13 cellular contexts compared by ENCODE assay signal in genomic region chr22:27886843-27887151, GRCh38. TPM values are rescaled to one million over a fixed set of nuclear protein-coding genes. Genes with fewer than 3 reads are reported as not detected.
DNase-seq lines count a peak whose midpoint lies in the region; ATAC-seq and TF ChIP-seq lines count a peak whose summit lies in the region.
"Had no signal": no experiment of that assay in that cellular context is flagged by ENCODE, and none has a peak within 500 bp of the region (broad histone marks: within the 10 kb centered on the region; RNA-seq: fewer than 3 reads in every experiment).

No MANE protein-coding gene starts in this region.

- no peak overlapping the region for H3K4me3 Mint-ChIP-seq in activated naive CD8-positive, alpha-beta T cell treated with anti-CD3 and anti-CD28 coated beads, Interleukin-2, amount 50 U/mL, for 24 hours
- H3K4me3 Mint-ChIP-seq in activated naive CD8-positive, alpha-beta T cell treated with anti-CD3 and anti-CD28 coated beads for 36 hours = no peak overlapping the region
- H3K4me3 Mint-ChIP-seq in glutamatergic neuron (ENCODE audit: unreplicated experiment) = no peak overlapping the region
- H3K4me3 Mint-ChIP-seq: neural crest cell; stimulated activated naive CD8-positive, alpha-beta T cell treated with anti-CD3 and anti-CD28 coated beads, Interleukin-15, amount 100 ng/mL, for 72 hours had no signal

- H3K4me1 ChIP-seq in thyroid gland = peaks cover 4 to 5% of the 10 kb centered on the region in 2 donors

- H3K27me3 Mint-ChIP-seq in activated naive CD8-positive, alpha-beta T cell treated with anti-CD3 and anti-CD28 coated beads, Interleukin-2, amount 50 U/mL, for 24 hours = no peaks in the 10 kb centered on the region
- no peaks in the 10 kb centered on the region for H3K27me3 Mint-ChIP-seq in activated naive CD8-positive, alpha-beta T cell treated with anti-CD3 and anti-CD28 coated beads for 36 hours
- no peaks in the 10 kb centered on the region for H3K27me3 Mint-ChIP-seq in glutamatergic neuron (ENCODE audit: unreplicated experiment)
- H3K27me3 Mint-ChIP-seq: stimulated activated naive CD8-positive, alpha-beta T cell treated with anti-CD3 and anti-CD28 coated beads, Interleukin-15, amount 100 ng/mL, for 72 hours had no signal

- no peak overlapping the region for H3K4me3 ChIP-seq in thyroid gland (replicated peaks in 1 of 3)
- H3K4me3 ChIP-seq: K562 had no signal

- H3K9me3 Mint-ChIP-seq in activated naive CD8-positive, alpha-beta T cell treated with anti-CD3 and anti-CD28 coated beads, Interleukin-2, amount 50 U/mL, for 24 hours = no peaks in the 10 kb centered on the region
- no peaks in the 10 kb centered on the region for H3K9me3 Mint-ChIP-seq in activated naive CD8-positive, alpha-beta T cell treated with anti-CD3 and anti-CD28 coated beads for 36 hours
- no peaks in the 10 kb centered on the region for H3K9me3 Mint-ChIP-seq in glutamatergic neuron (ENCODE audit: unreplicated experiment)
- H3K9me3 Mint-ChIP-seq: neural crest cell; stimulated activated naive CD8-positive, alpha-beta T cell treated with anti-CD3 and anti-CD28 coated beads, Interleukin-15, amount 100 ng/mL, for 72 hours had no signal

- CTCF ChIA-PET in RWPE1 (lab: Yijun Ruan, JAX) = interaction anchor here (0.5 to 1.3 kb wide), 4 partner anchors 119 to 1492 kb away, joined by 3 to 5 read pairs (median 4); no protein-coding TSS in a partner anchor

- no peak for ATAC-seq in activated naive CD8-positive, alpha-beta T cell treated with anti-CD3 and anti-CD28 coated beads, Interleukin-2, amount 50 U/mL, for 24 hours
- ATAC-seq in HG03442 (IDR thresholded peaks at IDR 0.05; ENCODE audit: unreplicated experiment) = no peak
- ATAC-seq: stimulated activated naive CD8-positive, alpha-beta T cell treated with anti-CD3 and anti-CD28 coated beads, Interleukin-15, amount 100 ng/mL, for 72 hours had no signal

- no peaks in the 10 kb centered on the region for H3K4me1 Mint-ChIP-seq in activated naive CD8-positive, alpha-beta T cell treated with anti-CD3 and anti-CD28 coated beads, Interleukin-2, amount 50 U/mL, for 24 hours
- H3K4me1 Mint-ChIP-seq in activated naive CD8-positive, alpha-beta T cell treated with anti-CD3 and anti-CD28 coated beads for 36 hours = peaks cover 10% of the 10 kb centered on the region
- H3K4me1 Mint-ChIP-seq in glutamatergic neuron (ENCODE audit: low read depth, unreplicated experiment) = peaks cover 12% of the 10 kb centered on the region
- H3K4me1 Mint-ChIP-seq: stimulated activated naive CD8-positive, alpha-beta T cell treated with anti-CD3 and anti-CD28 coated beads, Interleukin-15, amount 100 ng/mL, for 72 hours had no signal

- peaks cover 51% of the 10 kb centered on the region for H3K36me3 Mint-ChIP-seq in activated naive CD8-positive, alpha-beta T cell treated with anti-CD3 and anti-CD28 coated beads, Interleukin-2, amount 50 U/mL, for 24 hours (ENCODE audit: low read depth)
- H3K36me3 Mint-ChIP-seq in activated naive CD8-positive, alpha-beta T cell treated with anti-CD3 and anti-CD28 coated beads for 36 hours = peaks cover 15% of the 10 kb centered on the region
- H3K36me3 Mint-ChIP-seq in glutamatergic neuron (ENCODE audit: unreplicated experiment) = no peaks in the 10 kb centered on the region

- peaks cover 9 to 12% of the 10 kb centered on the region in 2 donors for H3K36me3 ChIP-seq in thyroid gland

- POLR2A ChIA-PET in RWPE1 (lab: Yijun Ruan, JAX; ENCODE audit: low non-redundant PET) = no interaction called here

- TF ChIP-seq CTCF in RWPE1 (conservative IDR thresholded peaks at IDR 0.05; ENCODE audit: low read depth) = peak; percentile 54
- peak; percentile 54 for TF ChIP-seq CTCF in glutamatergic neuron (IDR thresholded peaks at IDR 0.05; ENCODE audit: partially characterized antibody, unreplicated experiment)
- no peak for TF ChIP-seq CTCF in thyroid gland (IDR thresholded peaks at IDR 0.05)

- TF ChIP-seq POLR2A in thyroid gland (IDR thresholded peaks at IDR 0.05) = no peak

- intact Hi-C loops in thyroid gland (cut with DNase I) = no loop called here

- H3K27ac ChIP-seq in RWPE1 = no peak overlapping the region
- peak overlapping the region in 2 of 3 donors; percentile 15 to 35 for H3K27ac ChIP-seq in thyroid gland

- no peaks in the 10 kb centered on the region for H3K9me3 ChIP-seq in thyroid gland

- no peak for DNase-seq in activated naive CD8-positive, alpha-beta T cell treated with anti-CD3 and anti-CD28 coated beads, Interleukin-2, amount 50 U/mL, for 24 hours
- DNase-seq in activated naive CD8-positive, alpha-beta T cell treated with anti-CD3 and anti-CD28 coated beads for 36 hours = no peak
- no peak for DNase-seq in RWPE1 (ENCODE audit: low spot score)
- no peak for DNase-seq in glutamatergic neuron
- no peak for DNase-seq in thyroid gland
- no peak for DNase-seq in mesenteric fat pad (ENCODE audit: low spot score)
- DNase-seq in C1 segment of cervical spinal cord (lab: John Stamatoyannopoulos, UW) = no peak
- DNase-seq: NCI-H1436 treated with DMSO at 0.1 percent for 48 hours, NCI-H510A treated with DMSO at 0.1 percent for 48 hours had no signal

- H3K27ac Mint-ChIP-seq in activated naive CD8-positive, alpha-beta T cell treated with anti-CD3 and anti-CD28 coated beads, Interleukin-2, amount 50 U/mL, for 24 hours = peak overlapping the region; percentile 1
- no peak overlapping the region for H3K27ac Mint-ChIP-seq in activated naive CD8-positive, alpha-beta T cell treated with anti-CD3 and anti-CD28 coated beads for 36 hours
- no peak overlapping the region for H3K27ac Mint-ChIP-seq in glutamatergic neuron (ENCODE audit: unreplicated experiment)
- H3K27ac Mint-ChIP-seq: stimulated activated naive CD8-positive, alpha-beta T cell treated with anti-CD3 and anti-CD28 coated beads, Interleukin-15, amount 100 ng/mL, for 72 hours had no signal

- H3K27me3 ChIP-seq in thyroid gland = no peaks in the 10 kb centered on the region

RNA-seq across cellular contexts. Expression of gene PITPNB, which starts 32.3 kb away (rescaled TPM):
- 100 to 1,000 TPM; 109 to 124 TPM for total RNA-seq in activated naive CD8-positive, alpha-beta T cell treated with anti-CD3 and anti-CD28 coated beads for 36 hours
- 66.6 TPM for total RNA-seq in glutamatergic neuron (ENCODE audit: unreplicated experiment)
- 10 to 100 TPM; 30.7 to 54.4 (median 42.6) TPM for total RNA-seq in thyroid gland
- total RNA-seq in mesenteric fat pad = 101 TPM

Comparison
In these comparisons a context has a peak if more than half of its experiments do, and no peak if none do; other contexts are left out.
1. CTCF ChIP-seq: peak in RWPE1 (single experiment) and glutamatergic neuron (single experiment); none in thyroid gland (0 of 6).